Comparison of ENCODE assay signal across 15 cellular contexts in genomic region chr3:150806436-150806835, GRCh38. TPM values are rescaled to one million over a fixed set of nuclear protein-coding genes. Genes with fewer than 3 reads are reported as not detected.
DNase-seq lines count a peak whose midpoint lies in the region; ATAC-seq and TF ChIP-seq lines count a peak whose summit lies in the region.
"Had no signal": no experiment of that assay in that cellular context is flagged by ENCODE, and none has a peak within 500 bp of the region (broad histone marks: within the 10 kb centered on the region; RNA-seq: fewer than 3 reads in every experiment).

No MANE protein-coding gene starts in this region.

- H3K27ac ChIP-seq in esophagus muscularis mucosa (replicated peaks in 1 of 4) (no peak overlapping the region), neural progenitor cell (peak overlapping the region; percentile 65)
- H3K27ac ChIP-seq: GM23248, Peyer's patch had no signal

- no peak overlapping the region for H3K27ac Mint-ChIP-seq in neural progenitor cell

- H3K9me3 Mint-ChIP-seq in neural progenitor cell, result peaks cover 4% of the 10 kb centered on the region

- H3K36me3 ChIP-seq in H7 (replicated peaks; ENCODE audit: control insufficient read depth, insufficient read depth, low read length) (no peaks in the 10 kb centered on the region), esophagus muscularis mucosa (no peaks in the 10 kb centered on the region), neural progenitor cell (no peaks in the 10 kb centered on the region)
- H3K36me3 ChIP-seq: Peyer's patch had no signal

- ATAC-seq in HG02610 (IDR thresholded peaks at IDR 0.05; ENCODE audit: unreplicated experiment) (no peak), GM21528 (IDR thresholded peaks at IDR 0.05; ENCODE audit: low FRiP score, unreplicated experiment) (no peak)
- ATAC-seq: Right ventricle myocardium inferior had no signal

- H3K27me3 ChIP-seq in H7 (ENCODE audit: control insufficient read depth, insufficient read depth, low read length) (no peaks in the 10 kb centered on the region), esophagus muscularis mucosa (peaks cover 0 to 4% (median 0%) of the 10 kb centered on the region in 4 donors), neural progenitor cell (no peaks in the 10 kb centered on the region)
- H3K27me3 ChIP-seq: Peyer's patch had no signal

- H4K20me1 ChIP-seq in neural progenitor cell (ENCODE audit: low read depth), result no peaks in the 10 kb centered on the region

- DNase-seq in H7, result peak; percentile 33
- DNase-seq in NCI-H146 (lab: John Stamatoyannopoulos, UW), result peak; percentile 68
- DNase-seq in esophagus muscularis mucosa (ENCODE audit: extremely low spot score), result peak; percentile 24
- DNase-seq in neural progenitor cell (ENCODE audit: low spot score), result peak; percentile 61
- DNase-seq in HPDE6-E6E7 (ENCODE audit: extremely low spot score), result no peak
- DNase-seq: EL, GM23248, NCI-H1105, NCI-H187 treated with DMSO at 0.1 percent for 48 hours, NCI-H2171 treated with DMSO at 0.1 percent for 48 hours, NCI-H510A, Peyer's patch had no signal

- no peak for TF ChIP-seq POLR2A in esophagus muscularis mucosa (IDR thresholded peaks at IDR 0.05; ENCODE audit: low read depth)

- peak overlapping the region; percentile 63 for H3K4me2 ChIP-seq in neural progenitor cell

- H3K4me3 Mint-ChIP-seq in neural progenitor cell, result no peak overlapping the region

- H3K4me3 ChIP-seq in H7 (ENCODE audit: insufficient read depth, low read depth, low read length), result no peak overlapping the region
- H3K4me3 ChIP-seq in esophagus muscularis mucosa, result no peak overlapping the region
- peak overlapping the region; percentile 8 for H3K4me3 ChIP-seq in neural progenitor cell
- H3K4me3 ChIP-seq: GM23248, Peyer's patch had no signal

- peaks cover 32% of the 10 kb centered on the region for H3K4me1 Mint-ChIP-seq in neural progenitor cell

- H3K27me3 Mint-ChIP-seq in neural progenitor cell (ENCODE audit: insufficient read depth, low read depth), result peaks cover 2% of the 10 kb centered on the region

- TF ChIP-seq EP300 in esophagus muscularis mucosa (IDR thresholded peaks at IDR 0.05), result no peak

- H3K36me3 Mint-ChIP-seq in neural progenitor cell, result peaks cover 3% of the 10 kb centered on the region

- TF ChIP-seq CTCF in esophagus muscularis mucosa (IDR thresholded peaks at IDR 0.05) (no peak), neural progenitor cell (IDR thresholded peaks at IDR 0.05) (no peak)

- H3K79me2 ChIP-seq in neural progenitor cell (ENCODE audit: low read depth), result no peaks in the 10 kb centered on the region

- H2AFZ ChIP-seq in neural progenitor cell (replicated peaks), result no peak overlapping the region
- H2AFZ ChIP-seq: GM23248 had no signal

- H3K4me1 ChIP-seq in esophagus muscularis mucosa (no peaks in the 10 kb centered on the region), neural progenitor cell (peaks cover 34% of the 10 kb centered on the region)
- H3K4me1 ChIP-seq: Peyer's patch had no signal

- H3F3A ChIP-seq in neural progenitor cell (ENCODE audit: low read depth), result peaks cover 32% of the 10 kb centered on the region

- WGBS in esophagus muscularis mucosa, result 76% methylated on average over 3 of the region's 3 CpGs

- no peak overlapping the region for H3K9ac ChIP-seq in neural progenitor cell
- H3K9ac ChIP-seq: GM23248 had no signal

- intact Hi-C loops in esophagus muscularis mucosa (cut with DNase I), result no loop called here

- H3K9me3 ChIP-seq in esophagus muscularis mucosa, result no peaks in the 10 kb centered on the region
- no peaks in the 10 kb centered on the region for H3K9me3 ChIP-seq in neural progenitor cell (ENCODE audit: low read depth)
- H3K9me3 ChIP-seq: Peyer's patch had no signal

RNA-seq across cellular contexts. Expression of gene SIAH2, which starts 43.5 kb away (rescaled TPM):
- 35.8 and 54.8 TPM in 2 replicates for total RNA-seq in H7 (2014; rRNA removed; shearing (Covaris generic))
- total RNA-seq in esophagus muscularis mucosa (10 to 100 TPM; 27.8 to 55.8 (median 43.3) TPM), neural progenitor cell (ENCODE audit: low replicate concordance) (14.6 TPM in 2 replicates)
